In the genomic region with DNA sequence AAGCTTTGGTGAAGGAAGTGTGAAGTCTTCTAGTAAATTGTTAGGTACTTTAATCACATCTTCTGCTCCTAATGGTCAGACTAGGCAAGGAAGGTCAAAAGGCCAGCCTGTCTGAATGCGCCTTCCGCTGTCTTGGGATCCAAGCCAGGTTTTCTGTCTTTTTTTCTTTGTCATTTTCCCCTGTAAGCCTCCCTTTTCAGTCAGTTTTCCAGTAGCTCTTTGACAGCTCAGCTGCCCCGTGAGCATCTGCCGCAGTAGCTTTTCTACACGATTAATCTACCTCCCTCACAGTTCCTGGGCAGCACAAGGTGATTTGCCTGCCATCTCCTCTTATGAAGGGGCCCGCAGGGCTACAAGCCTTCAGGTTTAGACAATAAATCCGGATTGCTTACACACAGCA, we compare ENCODE assay signal across 19 cellular contexts.
DNase-seq lines count a peak whose midpoint lies in the region; TF ChIP-seq lines count a peak whose summit lies in the region.
"Had no signal": no experiment of that assay in that cellular context is flagged by ENCODE, and none has a peak within 500 bp of the region (broad histone marks: within the 10 kb centered on the region; RNA-seq: fewer than 3 reads in every experiment).

No MANE protein-coding gene starts in this region.

- no peak overlapping the region for H3K23ac ChIP-seq in trophoblast cell (ENCODE audit: low read length)

- H3K9me3 ChIP-seq in hepatocyte (ENCODE audit: low read depth) = no peaks in the 10 kb centered on the region
- H3K9me3 ChIP-seq in trophoblast cell (ENCODE audit: insufficient read depth, low read depth, low read length) = no peaks in the 10 kb centered on the region

- no peaks in the 10 kb centered on the region for H3K79me2 ChIP-seq in hepatocyte
- H3K79me2 ChIP-seq in trophoblast cell (ENCODE audit: control insufficient read depth, insufficient read depth, low read length, poor library complexity) = no peaks in the 10 kb centered on the region

- no peak overlapping the region for H2BK5ac ChIP-seq in trophoblast cell (ENCODE audit: low read depth, low read length, poor library complexity)

- H4K91ac ChIP-seq in trophoblast cell (ENCODE audit: low read depth, low read length) = no peak overlapping the region

- no peak overlapping the region for H3K9ac ChIP-seq in trophoblast cell (ENCODE audit: low read length)

- no peak overlapping the region for H3K14ac ChIP-seq in trophoblast cell (ENCODE audit: low read length)

- no peaks in the 10 kb centered on the region for H4K20me1 ChIP-seq in hepatocyte (ENCODE audit: insufficient read depth, poor library complexity, severe bottlenecking)

- H2BK12ac ChIP-seq in trophoblast cell (ENCODE audit: low read length) = no peak overlapping the region

- H4K8ac ChIP-seq in trophoblast cell (ENCODE audit: low read depth, low read length) = no peak overlapping the region

- no peak for TF ChIP-seq CTCF in hepatocyte (IDR thresholded peaks at IDR 0.05; ENCODE audit: poor library complexity)

- H3K27ac ChIP-seq in hepatocyte (no peak overlapping the region), trophoblast cell (ENCODE audit: low read depth, low read length) (no peak overlapping the region)
- H3K27ac ChIP-seq: 22Rv1 had no signal

- no peak overlapping the region for H3K4ac ChIP-seq in trophoblast cell (ENCODE audit: low read depth, low read length)

- no peaks in the 10 kb centered on the region for H3K79me1 ChIP-seq in trophoblast cell (ENCODE audit: low read length)

- H3K9me2 ChIP-seq in hepatocyte (replicated peaks; ENCODE audit: insufficient read depth) = no peaks in the 10 kb centered on the region

- DNase-seq in DMS 273 (lab: John Stamatoyannopoulos, UW; ENCODE audit: unreplicated experiment) = peak; percentile 60
- no peak for DNase-seq in DMS 273 treated with DMSO at 0.1 percent for 48 hours (lab: John Stamatoyannopoulos, UW)
- peak; percentile 62 for DNase-seq in NCI-H69 (lab: John Stamatoyannopoulos, UW)
- DNase-seq in hepatocyte (ENCODE audit: low spot score) = no peak
- peak; percentile 53 for DNase-seq in retina
- no peak for DNase-seq in OCI-M2 (lab: John Stamatoyannopoulos, UW; ENCODE audit: unreplicated experiment)
- no peak for DNase-seq in trophoblast cell
- no peak for DNase-seq in anterior cingulate cortex (lab: John Stamatoyannopoulos, UW)
- DNase-seq: activated CD4-positive, alpha-beta T cell treated with anti-CD3 and anti-CD28 coated beads for 1 hour; activated gamma-delta T cell treated with Interleukin-2 at 50 U/mL for 16 hours; amygdala; GF-D8; heart right ventricle; naive thymus-derived CD8-positive, alpha-beta T cell; NCI-H2029 treated with DMSO at 0.1 percent for 48 hours; stimulated activated CD4-positive, alpha-beta T cell treated with anti-CD3 and anti-CD28 coated beads, Interleukin-4, amount 100 ng/mL, for 4 hours; T1000 had no signal

- H3K4me2 ChIP-seq in hepatocyte (peak overlapping the region; percentile 10), trophoblast cell (ENCODE audit: low read length) (no peak overlapping the region)

- H3K4me3 ChIP-seq in hepatocyte = no peak overlapping the region
- no peak overlapping the region for H3K4me3 ChIP-seq in trophoblast cell (ENCODE audit: low read depth, low read length)
- H3K4me3 ChIP-seq: GM12878, heart right ventricle had no signal

- H3K36me3 ChIP-seq in hepatocyte (replicated peaks; ENCODE audit: insufficient read depth, low read depth) (no peaks in the 10 kb centered on the region), trophoblast cell (ENCODE audit: control insufficient read depth in 1 of 2, insufficient read depth in 2 of 2, low read length in 2 of 2) (no peaks in the 10 kb centered on the region)
- H3K36me3 ChIP-seq: heart right ventricle had no signal

- WGBS in hepatocyte (ENCODE audit: low lambda C conversion rate, missing lambda C conversion rate) = 36% methylated on average over 7 of the region's 7 CpGs
- no CpG with 5 or more reads among the region's 7 CpGs for WGBS in trophoblast cell (ENCODE audit: extremely low coverage, insufficient coverage, insufficient read length)

- H3K4me1 ChIP-seq in hepatocyte (ENCODE audit: insufficient read depth) = no peaks in the 10 kb centered on the region
- no peaks in the 10 kb centered on the region for H3K4me1 ChIP-seq in trophoblast cell (ENCODE audit: control insufficient read depth in 1 of 2, insufficient read depth in 2 of 2, low read length in 2 of 2)

- H4K12ac ChIP-seq in trophoblast cell (ENCODE audit: low read depth, low read length) = no peak overlapping the region

- H3K27me3 ChIP-seq in hepatocyte (no peaks in the 10 kb centered on the region), trophoblast cell (ENCODE audit: insufficient read depth, low read length) (no peaks in the 10 kb centered on the region)
- H3K27me3 ChIP-seq: heart right ventricle had no signal

- H2AK5ac ChIP-seq in trophoblast cell (ENCODE audit: low read length) = no peak overlapping the region

- H2AFZ ChIP-seq in hepatocyte = no peak overlapping the region
- H2AFZ ChIP-seq in trophoblast cell (ENCODE audit: insufficient read depth, low read length, poor library complexity) = no peak overlapping the region

- no peak overlapping the region for H3K18ac ChIP-seq in trophoblast cell (ENCODE audit: low read length)

- no peak overlapping the region for H2BK120ac ChIP-seq in trophoblast cell (ENCODE audit: insufficient read depth, low read length, poor library complexity)

Comparison
In these comparisons a context has a peak if more than half of its experiments do, and no peak if none do; other contexts are left out.
1. DNase-seq: peak in DMS 273 (single experiment), NCI-H69 (single experiment) and retina (single experiment); none in DMS 273 treated with DMSO at 0.1 percent for 48 hours (single experiment), hepatocyte (single experiment), OCI-M2 (single experiment), trophoblast cell (0 of 2) and anterior cingulate cortex (0 of 58).